Comparison of ENCODE assay signal across 31 cellular contexts in the genomic region with DNA sequence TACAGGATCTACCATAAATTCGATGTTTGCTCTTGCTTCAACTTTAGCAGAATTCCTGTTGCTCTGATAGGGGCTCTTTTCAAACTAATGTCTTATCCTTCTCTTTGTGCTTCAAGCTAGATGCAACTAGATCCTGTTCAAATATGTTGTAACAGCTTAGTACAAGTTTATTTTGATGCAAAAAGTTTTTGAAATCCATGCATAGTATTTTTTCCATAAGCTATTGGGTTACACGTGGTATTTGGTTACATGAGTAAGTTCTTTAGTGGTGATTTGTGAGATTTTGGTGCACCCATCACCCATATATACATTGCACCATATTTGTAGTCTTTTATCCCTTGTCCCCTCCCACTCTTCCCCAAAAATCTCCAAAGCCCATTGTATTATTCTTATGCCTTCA.
DNase-seq lines count a peak whose midpoint lies in the region; TF ChIP-seq lines count a peak whose summit lies in the region.
"Had no signal": no experiment of that assay in that cellular context is flagged by ENCODE, and none has a peak within 500 bp of the region (broad histone marks: within the 10 kb centered on the region; RNA-seq: fewer than 3 reads in every experiment).

No MANE protein-coding gene starts in this region.

- no peak overlapping the region for H3K27ac ChIP-seq in tibial nerve
- H3K27ac ChIP-seq: 22Rv1; A549; BLaER1; BLaER1 treated with 17β-estradiol and CSF1 and Interleukin-3, amounts not matched to agents 10 nM and 100 nM; C4-2B had no signal

- WGBS in tibial nerve, 2 donors = 83 to 84% methylated on average over 2 of the region's 2 CpGs

- no peak overlapping the region for H3K9ac ChIP-seq in adipocyte (ENCODE audit: low read length)
- H3K9ac ChIP-seq: BLaER1; BLaER1 treated with 17β-estradiol and CSF1 and Interleukin-3, amounts not matched to agents 10 nM and 100 nM had no signal

- TF ChIP-seq CTCF in tibial nerve (IDR thresholded peaks at IDR 0.05) = no peak

- TF ChIP-seq EP300 in tibial nerve (IDR thresholded peaks at IDR 0.05) = no peak

- peaks cover 12% of the 10 kb centered on the region for H3K4me1 ChIP-seq in adipocyte (ENCODE audit: control insufficient read depth, insufficient read depth, low read length)
- no peaks in the 10 kb centered on the region for H3K4me1 ChIP-seq in tibial nerve
- H3K4me1 ChIP-seq: A549; BLaER1; BLaER1 treated with 17β-estradiol and CSF1 and Interleukin-3, amounts not matched to agents 10 nM and 100 nM had no signal

- H3K4me3 ChIP-seq in adipocyte (ENCODE audit: low read length) (no peak overlapping the region), tibial nerve (no peak overlapping the region)
- H3K4me3 ChIP-seq: A549; BLaER1; BLaER1 treated with 17β-estradiol and CSF1 and Interleukin-3, amounts not matched to agents 10 nM and 100 nM had no signal

- H3K9me3 ChIP-seq in adipocyte (ENCODE audit: control insufficient read depth, low read length) = no peaks in the 10 kb centered on the region
- no peaks in the 10 kb centered on the region for H3K9me3 ChIP-seq in tibial nerve
- H3K9me3 ChIP-seq: A549, BE2C, BLaER1, Caco-2 had no signal

- H3K27me3 ChIP-seq in adipocyte (replicated peaks; ENCODE audit: control insufficient read depth, insufficient read depth, low read length) (no peaks in the 10 kb centered on the region), tibial nerve (no peaks in the 10 kb centered on the region)
- H3K27me3 ChIP-seq: BE2C; BLaER1; BLaER1 treated with 17β-estradiol and CSF1 and Interleukin-3, amounts not matched to agents 10 nM and 100 nM had no signal

- TF ChIP-seq POLR2A in erythroblast (IDR thresholded peaks at IDR 0.05; ENCODE audit: low read length) (no peak), tibial nerve (IDR thresholded peaks at IDR 0.05) (no peak)

- no peaks in the 10 kb centered on the region for H3K36me3 ChIP-seq in adipocyte (ENCODE audit: control insufficient read depth, insufficient read depth, low read length, severe bottlenecking)
- no peaks in the 10 kb centered on the region for H3K36me3 ChIP-seq in tibial nerve
- H3K36me3 ChIP-seq: BE2C; BLaER1; BLaER1 treated with 17β-estradiol and CSF1 and Interleukin-3, amounts not matched to agents 10 nM and 100 nM had no signal

- DNase-seq in adipocyte (ENCODE audit: low read depth) = peak; percentile 66
- DNase-seq in fibroblast of gingiva (ENCODE audit: low read depth) = peak; percentile 88
- DNase-seq in fibroblast of peridontal ligament (ENCODE audit: extremely low read depth) = peak; percentile 35
- no peak for DNase-seq in erythroblast (lab: John Stamatoyannopoulos, UW)
- DNase-seq in putamen (ENCODE audit: low spot score) = no peak
- DNase-seq in tibial nerve (ENCODE audit: low spot score in 2 of 2) = no peak
- DNase-seq: 8988T; ACHN; AML-193; BE2C; C1 segment of cervical spinal cord; Caco-2; Calu3; CD4-positive, alpha-beta memory T cell; CD4-positive, alpha-beta T cell; CD4-positive, CD25-positive, alpha-beta regulatory T cell; CD8-positive, alpha-beta memory T cell; CD8-positive, alpha-beta T cell; COR-L47; DMS 273 treated with DMSO at 0.1 percent for 48 hours; DMS153; DMS53; DMS79; DMS79 treated with DMSO at 0.1 percent for 48 hours; DND-41; EL had no signal

Comparison
In these comparisons a context has a peak if more than half of its experiments do, and no peak if none do; other contexts are left out.
1. DNase-seq: peak in adipocyte (single experiment), fibroblast of gingiva (single experiment) and fibroblast of peridontal ligament (single experiment); none in erythroblast (0 of 2), putamen (single experiment) and tibial nerve (0 of 2).